Comparison of ENCODE assay signal across 8 cellular contexts in the genomic region with DNA sequence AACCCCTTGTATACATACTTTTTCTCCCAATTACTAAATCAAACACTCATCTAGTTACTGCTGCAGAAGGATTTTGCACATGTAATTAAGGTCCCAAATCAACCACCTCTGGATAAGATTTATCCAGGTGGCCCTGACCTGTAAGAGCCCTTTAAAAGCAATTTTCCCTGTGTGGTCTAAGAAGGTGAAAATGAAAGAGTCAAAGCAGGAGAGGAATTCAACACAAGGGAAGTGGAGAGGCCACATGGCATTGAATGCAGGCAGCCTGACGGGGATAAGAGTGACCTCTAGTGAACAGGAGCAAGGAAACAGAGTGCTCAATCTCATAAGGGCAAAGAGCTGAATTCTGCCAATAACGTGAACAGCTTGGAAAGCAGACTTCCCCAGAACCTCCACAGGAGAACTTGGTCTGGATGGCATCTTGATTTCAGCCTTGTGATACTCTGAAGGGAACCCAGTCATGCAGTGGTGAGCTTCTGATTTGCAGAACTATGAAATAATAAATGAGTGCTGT. TPM values are rescaled to one million over a fixed set of nuclear protein-coding genes. Genes with fewer than 3 reads are reported as not detected.
DNase-seq lines count a peak whose midpoint lies in the region; ATAC-seq, FAIRE-seq and TF ChIP-seq lines count a peak whose summit lies in the region.

No MANE protein-coding gene starts in this region.

- peak overlapping the region in 7 of 8 donors; percentile 34 to 79 (median 69) for H3K27ac Mint-ChIP-seq in CD8-positive, alpha-beta memory T cell

- in situ Hi-C loops in GM12878 (cut with MboI): no loop called here
- in situ Hi-C loops in HepG2 (cut with HindIII; ENCODE audit: extremely low pct_ligation_motif_present, low pct_unique_long_range_greater_than_20kb): no loop called here

- TF ChIP-seq EP300 in GM12878 (IDR thresholded peaks at IDR 0.05; ENCODE audit: borderline replicate concordance in 1 of 2, control insufficient read depth in 1 of 2, low read depth in 2 of 2, low read length in 2 of 2) (no peak), HepG2 (IDR thresholded peaks at IDR 0.05; ENCODE audit: low read depth in 2 of 2, low read length in 2 of 2) (no peak), HepG2 (CRISPR knock-in tag; IDR thresholded peaks at IDR 0.05; ENCODE audit: borderline replicate concordance) (no peak)

- no peak overlapping the region for H3K27ac ChIP-seq in CD8-positive, alpha-beta memory T cell (ENCODE audit: low read depth, low read length)
- H3K27ac ChIP-seq in GM12878 (ENCODE audit: control insufficient read depth, insufficient read depth): peak overlapping the region; percentile 14; the same call in 1 of the 2 replicates
- peak overlapping the region; percentile 13 for H3K27ac ChIP-seq in HepG2 (ENCODE audit: extremely low read length, insufficient read depth, low read length)

- no peaks in the 10 kb centered on the region for H3K27me3 ChIP-seq in CD8-positive, alpha-beta memory T cell (ENCODE audit: insufficient read depth, low read length, poor library complexity, severe bottlenecking)
- H3K27me3 ChIP-seq in GM12878 (replicated peaks in 1 of 2; ENCODE audit: control insufficient read depth in 2 of 2, insufficient read depth in 2 of 2, low read length in 1 of 2): no peaks in the 10 kb centered on the region
- no peaks in the 10 kb centered on the region for H3K27me3 ChIP-seq in HepG2 (ENCODE audit: control insufficient read depth in 1 of 2, insufficient read depth in 2 of 2, low read length in 2 of 2)

- H3K4me2 ChIP-seq in GM12878 (ENCODE audit: control insufficient read depth, insufficient read depth) (peak overlapping the region; percentile 21), HepG2 (ENCODE audit: low read depth, low read length) (peak overlapping the region; percentile 36)

- H3K9ac ChIP-seq in GM12878 (ENCODE audit: control insufficient read depth, insufficient read depth, low read length) (no peak overlapping the region), HepG2 (ENCODE audit: insufficient read depth, low read depth, low read length) (peak overlapping the region; percentile 25; the same call in 1 of the 2 replicates)

- intact Hi-C loops in GM12878 (cut with micrococcal nuclease; ENCODE audit: unreplicated experiment): no loop called here
- intact Hi-C loops in HepG2 (cut with micrococcal nuclease; ENCODE audit: unreplicated experiment): loop anchor here (1.0 to 5.0 kb wide), 2 partner anchors 26 to 103 kb away; no protein-coding TSS in a partner anchor

- H3K79me2 ChIP-seq in GM12878 (ENCODE audit: control insufficient read depth, insufficient read depth, low read length) (peaks cover 91% of the 10 kb centered on the region), HepG2 (ENCODE audit: insufficient read depth, low read length) (peaks cover 100% of the 10 kb centered on the region)

- CTCF ChIA-PET in CD8-positive, alpha-beta memory T cell (lab: Charles Lee): interaction anchor here (0.6 to 1.4 kb wide), 4 partner anchors 9 to 28 kb away, joined by 3 to 4 read pairs (median 3); no protein-coding TSS in a partner anchor
- CTCF ChIA-PET in GM12878 (lab: Yijun Ruan, JAX): interaction anchor here (0.7 to 4.4 kb wide), 27 partner anchors 9 to 239 kb away, joined by 3 to 61 read pairs (median 5); no protein-coding TSS in a partner anchor
- CTCF ChIA-PET in HepG2 (lab: Yijun Ruan, JAX; ENCODE audit: low intra/inter-chr PET ratio, low total read pairs): interaction anchor here (1.1 to 1.4 kb wide), 2 partner anchors 29 to 103 kb away, joined by 3 to 6 read pairs; no protein-coding TSS in a partner anchor

- FAIRE-seq in GM12878 (lab: Jason Lieb, UNC): peak; percentile 31
- FAIRE-seq in HepG2 (lab: Jason Lieb, UNC): peak; percentile 94

- no TSS peak for BruUV-seq in GM12878 (replicated peaks; lab: Mats Ljungman, UMichigan)
- no TSS peak for BruUV-seq in HepG2 (replicated peaks; lab: Mats Ljungman, UMichigan)

- SMC1A ChIA-PET in GM12878 (lab: Charles Lee; ENCODE audit: uncharacterized antibody, unreplicated experiment): interaction anchor here (0.6 to 5.8 kb wide), 18 partner anchors 9 to 103 kb away, joined by 3 to 42 read pairs (median 4); no protein-coding TSS in a partner anchor

- peaks cover 90 to 100% (median 100%) of the 10 kb centered on the region in 3 donors for H3K4me1 Mint-ChIP-seq in CD8-positive, alpha-beta memory T cell

- peak overlapping the region in 6 of 7 donors; percentile 2 to 66 (median 50) for H3K4me3 Mint-ChIP-seq in CD8-positive, alpha-beta memory T cell

- H4K20me1 ChIP-seq in GM12878 (ENCODE audit: control insufficient read depth, insufficient read depth): 0 out of 2 replicates have a peak, but pooled peaks cover 2% of the 10 kb centered on the region
- H4K20me1 ChIP-seq in HepG2 (ENCODE audit: insufficient read depth, low read length): peaks cover 33% of the 10 kb centered on the region

- TF ChIP-seq RAD21 in GM12878 (IDR thresholded peaks at IDR 0.05; ENCODE audit: insufficient read depth, low read depth, low read length) (peak; percentile 71), HepG2 (CRISPR knock-in tag; IDR thresholded peaks at IDR 0.05) (peak; percentile 41)

- peaks cover 0 to 12% (median 0%) of the 10 kb centered on the region in 3 donors for H3K36me3 Mint-ChIP-seq in CD8-positive, alpha-beta memory T cell

- H3K27me3 Mint-ChIP-seq in CD8-positive, alpha-beta memory T cell: no peaks in the 10 kb centered on the region

- H3K36me3 ChIP-seq in CD8-positive, alpha-beta memory T cell (ENCODE audit: insufficient read depth, low read length): no peaks in the 10 kb centered on the region
- H3K36me3 ChIP-seq in GM12878 (ENCODE audit: control insufficient read depth in 2 of 2, insufficient read depth in 2 of 2, low read length in 1 of 2): peaks cover 0 to 2% of the 10 kb centered on the region in 2 experiments; a peak in 1 of 4 replicates
- no peaks in the 10 kb centered on the region; a peak in 1 of 5 replicates for H3K36me3 ChIP-seq in HepG2 (replicated peaks in 1 of 2; ENCODE audit: control insufficient read depth in 1 of 2, insufficient read depth in 2 of 2, low read length in 2 of 2)

- TF ChIP-seq CTCF in GM12878 (IDR thresholded peaks at IDR 0.05 in 2 of 3, conservative IDR thresholded peaks at IDR 0.05 in 1 of 3; ENCODE audit: control insufficient read depth in 2 of 3, extremely low read depth in 1 of 3, insufficient read depth in 1 of 3, low read depth in 3 of 3, low read length in 3 of 3): peak; percentile 44 to 79 (median 49); a peak in 5 of 6 replicates
- TF ChIP-seq CTCF in HepG2 (CRISPR knock-in tag; IDR thresholded peaks at IDR 0.05): peak; percentile 84

- no peak for TF ChIP-seq POLR2A in GM12878 (IDR thresholded peaks at IDR 0.05; ENCODE audit: low read depth, low read length)
- TF ChIP-seq POLR2A in HepG2 (IDR thresholded peaks at IDR 0.05; ENCODE audit: insufficient read depth in 1 of 2, low read depth in 2 of 2, low read length in 2 of 2): no peak
- TF ChIP-seq POLR2A in GM18505 (IDR thresholded peaks at IDR 0.05; ENCODE audit: borderline replicate concordance, extremely low read depth, insufficient read depth, insufficient read length): no peak

- POLR2A ChIA-PET in CD8-positive, alpha-beta memory T cell (lab: Charles Lee): interaction anchor here (0.5 to 0.8 kb wide), 2 partner anchors 23 to 28 kb away, joined by 3 read pairs; no protein-coding TSS in a partner anchor
- POLR2A ChIA-PET in GM12878 (lab: Charles Lee): interaction anchor here (1.1 kb wide), 1 partner anchor 21 kb away, joined by 4 read pairs; no protein-coding TSS in a partner anchor
- POLR2A ChIA-PET in HepG2 (lab: Yijun Ruan, JAX): interaction anchor here (1.0 kb wide), 1 partner anchor 19 kb away, joined by 3 read pairs; no protein-coding TSS in a partner anchor

- ATAC-seq in GM18517 (IDR thresholded peaks at IDR 0.05; ENCODE audit: unreplicated experiment) (peak; percentile 69), HG03095 (IDR thresholded peaks at IDR 0.05; ENCODE audit: unreplicated experiment) (peak; percentile 75), GM12878 (peak; percentile 94), HepG2 (peak; percentile 99), GM18505 (IDR thresholded peaks at IDR 0.05; ENCODE audit: unreplicated experiment) (no peak)

- RAD21 ChIA-PET in GM12878 (lab: Charles Lee; ENCODE audit: unreplicated experiment): interaction anchor here (0.6 to 1.0 kb wide), 5 partner anchors 13 to 33 kb away, joined by 3 read pairs; no protein-coding TSS in a partner anchor

- WGBS in GM12878 (ENCODE audit: insufficient coverage, insufficient replicate concordance, low lambda C conversion rate, missing lambda C conversion rate): 4% methylated on average over 2 of the region's 2 CpGs
- 12% methylated on average over 2 of the region's 2 CpGs for WGBS in HepG2 (ENCODE audit: low lambda C conversion rate)

- no peaks in the 10 kb centered on the region for H3K9me3 Mint-ChIP-seq in CD8-positive, alpha-beta memory T cell

- H2AFZ ChIP-seq in GM12878 (ENCODE audit: control insufficient read depth, low read depth, low read length): no peak overlapping the region
- no peak overlapping the region for H2AFZ ChIP-seq in HepG2 (ENCODE audit: low read length)

- H3K9me3 ChIP-seq in CD8-positive, alpha-beta memory T cell (ENCODE audit: low read length): no peaks in the 10 kb centered on the region
- peaks cover 6% of the 10 kb centered on the region for H3K9me3 ChIP-seq in GM12878 (replicated peaks; ENCODE audit: control insufficient read depth, insufficient read depth, low read length)
- no peaks in the 10 kb centered on the region for H3K9me3 ChIP-seq in HepG2 (ENCODE audit: low read length)

- no peak overlapping the region for H3K4me3 ChIP-seq in CD8-positive, alpha-beta memory T cell (ENCODE audit: low read length)
- no peak overlapping the region for H3K4me3 ChIP-seq in GM12878
- no peak overlapping the region for H3K4me3 ChIP-seq in HepG2 (replicated peaks in 1 of 3; ENCODE audit: insufficient read depth in 1 of 3, low read depth in 2 of 3, low read length in 3 of 3)

- peaks cover 49% of the 10 kb centered on the region for H3K4me1 ChIP-seq in CD8-positive, alpha-beta memory T cell (ENCODE audit: insufficient read depth, low read length)
- H3K4me1 ChIP-seq in GM12878 (ENCODE audit: control insufficient read depth, insufficient read depth, low read length) (peaks cover 5% of the 10 kb centered on the region; the same call in 1 of the 2 replicates), HepG2 (ENCODE audit: insufficient read depth, low read length) (peaks cover 34% of the 10 kb centered on the region)

- peak in 1 of 5 donors; percentile 15 for DNase-seq in CD8-positive, alpha-beta memory T cell
- peak; percentile 89 for DNase-seq in NCI-H82 treated with DMSO at 0.1 percent for 48 hours (lab: John Stamatoyannopoulos, UW; ENCODE audit: unreplicated experiment)
- peak; percentile 26 for DNase-seq in GM12878 (ENCODE audit: low read depth, low spot score)
- peak; percentile 68 for DNase-seq in HepG2 (ENCODE audit: low spot score)
- no peak for DNase-seq in stimulated activated CD4-positive, alpha-beta T cell treated with anti-CD3 and anti-CD28 coated beads, Interleukin-12 subunit alpha, Interleukin-12 subunit beta, amount 100 ng/mL, for 4 hours

RNA-seq across cellular contexts. Expression of gene PPP3R1, which starts 27.2 kb away (rescaled TPM):
- 10 to 100 TPM; 85.0 to 86.1 TPM for total RNA-seq in CD8-positive, alpha-beta memory T cell
- polyA plus RNA-seq in CD8-positive, alpha-beta memory T cell: 4.2 TPM
- 13.2 and 14.7 TPM in 2 replicates for total RNA-seq in GM12878 (2013; cell fraction: nucleolus; rRNA removed)
- total RNA-seq in GM12878 (2014; rRNA removed) (15.3 and 16.2 TPM in 2 replicates), GM12878 (2014; rRNA removed; fragmentation: Illumina TruSeq; extraction: Trizol) (25.7 and 26.1 TPM in 2 replicates), GM12878 (2021) (61.0 and 62.5 TPM in 2 replicates), HepG2 (2016; rRNA removed; fragmentation: Illumina TruSeq; extraction: Trizol) (25.7 and 42.3 TPM in 2 replicates)
- polyA plus RNA-seq in GM12878 (2011; ENCODE audit: low read depth): 20.5 TPM
- polyA plus RNA-seq in GM12878 (2011; rRNA removed) (16.3 and 26.3 TPM in 2 replicates), GM12878 (2014; fragmentation: Illumina TruSeq; extraction: Trizol) (43.0 and 55.7 TPM in 2 replicates), GM12878 (2014; fragmentation: Nextera tagmentation; extraction: Ambion mirVana) (1 to 10 TPM; 5.4 to 9.7 TPM), GM12878 (2014; rRNA removed) (18.5 TPM in 2 replicates), GM12878 (2016; fragmentation: Nextera tagmentation; extraction: Ambion mirVana) (1 to 10 TPM; 1.5 to 6.2 TPM), HepG2 (2011; rRNA removed) (10.5 and 11.6 TPM in 2 replicates)
- polyA plus RNA-seq in GM12878 (2011; cell fraction: cytosol; rRNA removed): 5.5 and 9.1 TPM in 2 replicates
- 5.3 and 7.9 TPM in 2 replicates for polyA plus RNA-seq in GM12878 (2011; cell fraction: nucleus; rRNA removed)
- polyA plus RNA-seq in GM12878 (2012): 30.7 and 36.5 TPM in 2 replicates
- polyA minus RNA-seq in GM12878 (2011; rRNA and poly(A)+ RNA removed): 13.3 and 19.5 TPM in 2 replicates
- polyA minus RNA-seq in GM12878 (2011; cell fraction: cytosol; rRNA and poly(A)+ RNA removed): 15.0 and 16.9 TPM in 2 replicates
- polyA minus RNA-seq in GM12878 (2011; cell fraction: nucleus; rRNA and poly(A)+ RNA removed): 4.8 and 8.7 TPM in 2 replicates
- total RNA-seq in HepG2 (2016; cell fraction: cytosol; rRNA removed; fragmentation: Illumina TruSeq; extraction: Trizol; ENCODE audit: low read depth): 8.3 and 8.5 TPM in 2 replicates
- total RNA-seq in HepG2 (2016; cell fraction: insoluble cytoplasmic fraction; rRNA removed; fragmentation: Illumina TruSeq; extraction: Trizol): 27.2 and 43.7 TPM in 2 replicates
- total RNA-seq in HepG2 (2016; cell fraction: membrane; rRNA removed; fragmentation: Illumina TruSeq; extraction: Trizol): 28.3 and 35.0 TPM in 2 replicates
- 26.7 and 28.8 TPM in 2 replicates for total RNA-seq in HepG2 (2016; cell fraction: nucleus; rRNA removed; fragmentation: Illumina TruSeq; extraction: Trizol)
- 4.7 and 9.2 TPM in 2 replicates for polyA plus RNA-seq in HepG2 (2011; cell fraction: cytosol; rRNA removed)
- 4.5 and 5.9 TPM in 2 replicates for polyA plus RNA-seq in HepG2 (2011; cell fraction: nucleus; rRNA removed)
- 45.6 and 57.9 TPM in 2 replicates for polyA plus RNA-seq in HepG2 (2012)
- 4.1 and 4.4 TPM in 2 replicates for polyA plus RNA-seq in HepG2 (2016; cell fraction: cytosol; fragmentation: Illumina TruSeq; extraction: Trizol; ENCODE audit: low read depth)
- polyA plus RNA-seq in HepG2 (2016; cell fraction: insoluble cytoplasmic fraction; fragmentation: Illumina TruSeq; extraction: Trizol; ENCODE audit: low read depth): 62.1 and 62.9 TPM in 2 replicates
- 17.2 and 17.6 TPM in 2 replicates for polyA plus RNA-seq in HepG2 (2016; cell fraction: membrane; fragmentation: Illumina TruSeq; extraction: Trizol; ENCODE audit: low read depth)
- polyA plus RNA-seq in HepG2 (2016; cell fraction: nucleus; fragmentation: Illumina TruSeq; extraction: Trizol; ENCODE audit: insufficient read depth, low read depth): 41.0 and 41.7 TPM in 2 replicates
- polyA minus RNA-seq in HepG2 (2011; rRNA and poly(A)+ RNA removed; ENCODE audit: low replicate concordance): 6.3 and 10.2 TPM in 2 replicates
- polyA minus RNA-seq in HepG2 (2011; cell fraction: cytosol; rRNA and poly(A)+ RNA removed): 29.7 and 31.3 TPM in 2 replicates
- polyA minus RNA-seq in HepG2 (2011; cell fraction: nucleus; rRNA and poly(A)+ RNA removed): 20.0 and 21.9 TPM in 2 replicates
